ENCODE assay signal across 33 cellular contexts in genomic region chr22:38250642-38251354, GRCh38. TPM values are rescaled to one million over a fixed set of nuclear protein-coding genes. Genes with fewer than 3 reads are reported as not detected.
DNase-seq lines count a peak whose midpoint lies in the region; ATAC-seq and TF ChIP-seq lines count a peak whose summit lies in the region.
"Had no signal": no experiment of that assay in that cellular context is flagged by ENCODE, and none has a peak within 500 bp of the region (broad histone marks: within the 10 kb centered on the region; RNA-seq: fewer than 3 reads in every experiment).

No MANE protein-coding gene starts in this region.

- H3K36me3 ChIP-seq in heart left ventricle = peaks cover 0 to 23% (median 19%) of the 10 kb centered on the region in 9 donors
- H3K36me3 ChIP-seq: neural progenitor cell had no signal

- peak; percentile 64 for DNase-seq in Right ventricle myocardium inferior (ENCODE audit: missing footprints)
- no peak for DNase-seq in heart left ventricle
- peak; percentile 27 for DNase-seq in fibroblast of peridontal ligament (ENCODE audit: extremely low read depth)
- no peak for DNase-seq in stimulated activated CD4-positive, alpha-beta T cell treated with anti-CD3 and anti-CD28 coated beads, Interleukin-2, amount 100 ng/mL, for 24 hours
- DNase-seq: 8988T; activated CD4-positive, alpha-beta memory T cell treated with anti-CD3 and anti-CD28 coated beads, Interleukin-2, amount 10 ng/mL, durations not matched to agents 7 days and 5 days; activated CD4-positive, alpha-beta T cell treated with anti-CD3 and anti-CD28 coated beads for 1 hour; activated CD8-positive, alpha-beta memory T cell treated with anti-CD3 and anti-CD28 coated beads, Interleukin-2, amount 50 U/mL, for 4 hours; activated naive CD4-positive, alpha-beta T cell treated with anti-CD3 and anti-CD28 coated beads for 36 hours; brain microvascular endothelial cell; Calu3; CD4-positive, CD25-positive, alpha-beta regulatory T cell; cortex of kidney; DND-41; effector memory CD8-positive, alpha-beta T cell; GF-D8; glutamatergic neuron; GOT3; HFFc6; mesendoderm; NCI-H2029 treated with DMSO at 0.1 percent for 48 hours; NCI-H526; PC-3; stimulated activated CD4-positive, alpha-beta T cell treated with anti-CD3 and anti-CD28 coated beads, Interleukin-4, amount 100 ng/mL, for 4 hours; T-helper 2 cell had no signal

- TF ChIP-seq POLR2A in heart left ventricle (IDR thresholded peaks at IDR 0.05) = no peak

- peaks cover 0 to 74% (median 41%) of the 10 kb centered on the region in 12 donors for H3K4me1 ChIP-seq in heart left ventricle
- H3K4me1 ChIP-seq: neural progenitor cell had no signal

- H3K4me3 ChIP-seq in heart left ventricle = no peak overlapping the region
- H3K4me3 ChIP-seq: K562, neural progenitor cell, upper lobe of left lung had no signal

- WGBS in heart left ventricle, 4 donors = 72 to 77% (median 75%) methylated on average over 14 of the region's 14 CpGs

- H3K27me3 ChIP-seq in heart left ventricle = no peaks in the 10 kb centered on the region
- H3K27me3 ChIP-seq: brain microvascular endothelial cell, neural progenitor cell, upper lobe of left lung had no signal

- no peak for TF ChIP-seq CTCF in heart left ventricle (IDR thresholded peaks at IDR 0.05)

- ATAC-seq in Right ventricle myocardium inferior (no peak), heart left ventricle (no peak), HG02840 (IDR thresholded peaks at IDR 0.05; ENCODE audit: low FRiP score, unreplicated experiment) (no peak), GM19035 (IDR thresholded peaks at IDR 0.05; ENCODE audit: unreplicated experiment) (no peak)
- ATAC-seq: effector memory CD8-positive, alpha-beta T cell; K562; left lobe of liver; PC-3 had no signal

- intact Hi-C loops in Right ventricle myocardium inferior (cut with DNase I) = no loop called here
- intact Hi-C loops in heart left ventricle (cut with DNase I) = no loop called here

- H3K9me3 ChIP-seq in heart left ventricle = peaks cover 0 to 7% (median 0%) of the 10 kb centered on the region in 12 donors
- H3K9me3 ChIP-seq: upper lobe of left lung had no signal

- H3K27ac ChIP-seq in heart left ventricle (peak overlapping the region in 3 of 12 donors; percentile 12 to 52 (median 31)), angular gyrus (ENCODE audit: low read depth, low read length) (peak overlapping the region; percentile 77), temporal lobe (ENCODE audit: low read depth, low read length) (peak overlapping the region; percentile 75)
- H3K27ac ChIP-seq: brain microvascular endothelial cell, neural progenitor cell had no signal

RNA-seq across cellular contexts. Expression of gene TMEM184B, which starts 22.0 kb away (rescaled TPM):
- total RNA-seq in Right ventricle myocardium inferior = 43.1 TPM
- total RNA-seq in heart left ventricle = 100 to 1,000 TPM in 1 of 9 donors, 10 to 100 TPM in 8; 37.6 to 103 (median 47.0) TPM
- polyA plus RNA-seq in heart left ventricle = 10 to 100 TPM; 19.5 to 54.4 TPM
- total RNA-seq in temporal lobe = 9.3 TPM

RNA-seq across cellular contexts. Expression of gene MAFF, which starts 49.0 kb away (rescaled TPM):
- 4.7 TPM for total RNA-seq in Right ventricle myocardium inferior
- total RNA-seq in heart left ventricle = 10 to 100 TPM in 3 of 9 donors, 1 to 10 TPM in 6; 1.9 to 35.8 (median 4.0) TPM
- 10 to 100 TPM in 1 of 2 donors, 1 to 10 TPM in 1; 4.7 to 36.0 TPM for polyA plus RNA-seq in heart left ventricle
- 2.0 TPM for total RNA-seq in temporal lobe

Comparison
In these comparisons a context has a peak if more than half of its experiments do, and no peak if none do; other contexts are left out.
1. DNase-seq: peak in Right ventricle myocardium inferior (single experiment) and fibroblast of peridontal ligament (single experiment); none in heart left ventricle (0 of 5) and stimulated activated CD4-positive, alpha-beta T cell treated with anti-CD3 and anti-CD28 coated beads, Interleukin-2, amount 100 ng/mL, for 24 hours (0 of 2).